ENCODE assay signal across 8 cellular contexts in the genomic region with DNA sequence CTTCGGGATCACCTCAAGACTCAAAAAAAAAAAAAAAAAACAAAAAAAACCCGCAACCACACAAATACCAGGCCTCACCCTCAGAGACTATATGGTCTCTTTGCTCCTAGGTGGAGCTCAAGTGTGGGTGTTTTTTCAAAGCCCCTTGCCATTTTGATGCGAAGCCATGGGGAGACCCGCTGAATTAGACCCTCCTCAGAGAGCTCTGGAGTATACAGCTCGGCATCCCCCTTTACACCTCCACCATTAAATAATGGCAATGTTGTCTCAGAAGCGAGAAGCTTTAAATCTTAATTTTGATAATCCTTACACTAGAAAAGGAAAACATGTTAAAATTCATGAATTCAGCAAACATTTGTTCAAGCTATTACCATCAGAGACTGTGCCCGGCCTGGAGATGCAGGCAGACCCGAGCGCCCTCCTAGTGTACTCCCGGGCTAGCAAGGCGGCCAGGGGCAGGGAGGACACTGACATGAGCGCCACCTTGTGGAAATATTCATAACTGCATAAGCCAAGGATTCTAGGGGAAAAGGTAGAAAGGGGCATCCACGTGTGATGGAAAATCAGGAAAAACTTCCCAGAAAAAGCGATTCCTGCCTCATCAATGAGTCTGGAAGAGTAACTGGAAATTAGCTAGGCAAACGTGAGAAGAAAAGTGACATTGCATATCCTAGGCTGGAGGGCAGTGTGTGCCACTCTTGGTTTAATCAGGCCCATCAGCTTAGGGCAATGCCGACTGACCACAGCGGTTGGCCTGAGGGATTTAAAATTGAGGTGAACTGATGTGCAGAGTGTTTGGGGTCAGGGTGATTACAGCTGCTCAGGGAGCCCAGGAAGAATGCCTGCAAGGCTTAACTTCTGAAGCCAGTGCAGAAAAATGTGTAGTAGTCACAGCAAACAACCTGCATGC.
DNase-seq lines count a peak whose midpoint lies in the region; ATAC-seq and TF ChIP-seq lines count a peak whose summit lies in the region.

No MANE protein-coding gene starts in this region.

- H3K36me3 ChIP-seq in A673 (ENCODE audit: insufficient read depth, low read length, poor library complexity, severe bottlenecking) (no peaks in the 10 kb centered on the region), lung (ENCODE audit: control insufficient read depth in 2 of 2, insufficient read depth in 2 of 2, low read length in 2 of 2) (no peaks in the 10 kb centered on the region)

- no TSS peak for BruUV-seq in A673 (replicated peaks; lab: Mats Ljungman, UMichigan)

- intact Hi-C loops in A673 (cut with micrococcal nuclease; ENCODE audit: unreplicated experiment) (loop anchor here (1.0 to 5.0 kb wide), 4 partner anchors 128 to 664 kb away; no protein-coding TSS in a partner anchor), dorsolateral prefrontal cortex (cut with DNase I) (loop anchor here (5.0 to 10.0 kb wide), 2 partner anchors 177 to 340 kb away; no protein-coding TSS in a partner anchor)
- intact Hi-C loops in activated CD4-positive, alpha-beta T cell treated with anti-CD3 and anti-CD28 coated beads, Interleukin-2, amount 10 ng/mL, durations not matched to agents 24 days and 14 days (cut with micrococcal nuclease) = loop anchor here (1.0 to 10.0 kb wide), 4 partner anchors 73 to 570 kb away; partner anchors contain the start of gene B3GAT2

- H3K4me3 ChIP-seq in A673 (ENCODE audit: low read depth, low read length, poor library complexity, severe bottlenecking) (no peak overlapping the region), dorsolateral prefrontal cortex (no peak overlapping the region), lung (no peak overlapping the region)

- POLR2A ChIA-PET in A673 (lab: Charles Lee; ENCODE audit: low non-redundant PET) = no interaction called here

- H3K27me3 Mint-ChIP-seq in activated CD4-positive, alpha-beta T cell treated with anti-CD3 and anti-CD28 coated beads, Interleukin-2, amount 10 ng/mL, durations not matched to agents 24 days and 14 days = peaks cover 14% of the 10 kb centered on the region

- no peak for TF ChIP-seq POLR2A in GM18505 (IDR thresholded peaks at IDR 0.05; ENCODE audit: borderline replicate concordance, extremely low read depth, insufficient read depth, insufficient read length)

- H3K9me3 ChIP-seq in A673 (ENCODE audit: low read depth, low read length, poor library complexity, severe bottlenecking) = no peaks in the 10 kb centered on the region
- H3K9me3 ChIP-seq in lung (ENCODE audit: control insufficient read depth in 2 of 2, insufficient read depth in 1 of 2, low read length in 1 of 2) = no peaks in the 10 kb centered on the region

- CTCF ChIA-PET in A673 (lab: Charles Lee) = interaction anchor here (0.5 to 1.6 kb wide), 7 partner anchors 175 to 664 kb away, joined by 3 to 10 read pairs (median 6); no protein-coding TSS in a partner anchor

- DNase-seq in A673 (ENCODE audit: low spot score) (peak; percentile 72), NCI-H226 (peak; percentile 43), dorsolateral prefrontal cortex (peak in 9 of 10 donors; percentile 24 to 68 (median 49)), lung (ENCODE audit: low spot score) (peak; percentile 51)
- DNase-seq in activated CD4-positive, alpha-beta T cell treated with anti-CD3 and anti-CD28 coated beads, Interleukin-2, amount 10 ng/mL, durations not matched to agents 24 days and 14 days = peak; percentile 88
- DNase-seq in stimulated activated CD8-positive, alpha-beta memory T cell treated with anti-CD3 and anti-CD28 coated beads, Interleukin-15, amount 100 ng/mL, for 48 hours (ENCODE audit: low read depth in 2 of 2) = peak; percentile 17 to 23

- no peak overlapping the region for H3K27ac Mint-ChIP-seq in activated CD4-positive, alpha-beta T cell treated with anti-CD3 and anti-CD28 coated beads, Interleukin-2, amount 10 ng/mL, durations not matched to agents 24 days and 14 days

- H3K27me3 ChIP-seq in A673 (replicated peaks; ENCODE audit: insufficient read depth, low read depth, low read length, poor library complexity) (no peaks in the 10 kb centered on the region), dorsolateral prefrontal cortex (peaks cover 0 to 3% (median 0%) of the 10 kb centered on the region in 45 donors), lung (ENCODE audit: control insufficient read depth, insufficient read depth) (no peaks in the 10 kb centered on the region)

- H3K36me3 Mint-ChIP-seq in activated CD4-positive, alpha-beta T cell treated with anti-CD3 and anti-CD28 coated beads, Interleukin-2, amount 10 ng/mL, durations not matched to agents 24 days and 14 days (ENCODE audit: low read depth) = no peaks in the 10 kb centered on the region

- no peaks in the 10 kb centered on the region for H3K4me1 Mint-ChIP-seq in activated CD4-positive, alpha-beta T cell treated with anti-CD3 and anti-CD28 coated beads, Interleukin-2, amount 10 ng/mL, durations not matched to agents 24 days and 14 days

- TF ChIP-seq CTCF in A673 (conservative IDR thresholded peaks at IDR 0.05; ENCODE audit: low read depth, low read length) (peak; percentile 92), dorsolateral prefrontal cortex (IDR thresholded peaks at IDR 0.05 in 54 of 56, conservative IDR thresholded peaks at IDR 0.05 in 2 of 56; ENCODE audit: low read depth in 1 of 56, partially characterized antibody in 56 of 56) (peak; percentile 78 to 97 (median 93)), lung (IDR thresholded peaks at IDR 0.05; ENCODE audit: control extremely low read depth, extremely low read depth) (peak; percentile 84)

- WGBS in lung, 2 donors = 41 to 42% methylated on average over 17 of the region's 17 CpGs

- no peak overlapping the region for H3K4me3 Mint-ChIP-seq in activated CD4-positive, alpha-beta T cell treated with anti-CD3 and anti-CD28 coated beads, Interleukin-2, amount 10 ng/mL, durations not matched to agents 24 days and 14 days

- H3K4me1 ChIP-seq in A673 (ENCODE audit: insufficient read depth, low read length, poor library complexity, severe bottlenecking) (no peaks in the 10 kb centered on the region), lung (ENCODE audit: control insufficient read depth in 2 of 2, insufficient read depth in 2 of 2, low read length in 2 of 2) (no peaks in the 10 kb centered on the region)

- no peak overlapping the region for H3K27ac ChIP-seq in A673 (ENCODE audit: low read depth, low read length, poor library complexity, severe bottlenecking)
- H3K27ac ChIP-seq in dorsolateral prefrontal cortex = no peak overlapping the region
- no peak overlapping the region for H3K27ac ChIP-seq in lung (ENCODE audit: low read depth in 1 of 2, low read length in 1 of 2)

- ATAC-seq in GM18505 (IDR thresholded peaks at IDR 0.05; ENCODE audit: unreplicated experiment) (peak; percentile 84), HG03066 (IDR thresholded peaks at IDR 0.05; ENCODE audit: low read depth, unreplicated experiment) (peak; percentile 88), lung (ENCODE audit: insufficient read depth, low FRiP score) (peak; percentile 66)

- H3K9me3 Mint-ChIP-seq in activated CD4-positive, alpha-beta T cell treated with anti-CD3 and anti-CD28 coated beads, Interleukin-2, amount 10 ng/mL, durations not matched to agents 24 days and 14 days = no peaks in the 10 kb centered on the region

Comparison
In these comparisons a context has a peak if more than half of its experiments do, and no peak if none do; other contexts are left out.
1. DNase-seq: peak in every context shown above with its lines; median percentile 88 in activated CD4-positive, alpha-beta T cell treated with anti-CD3 and anti-CD28 coated beads, Interleukin-2, amount 10 ng/mL, durations not matched to agents 24 days and 14 days; 72 in A673; 51 in lung; 49 in dorsolateral prefrontal cortex; 43 in NCI-H226; 20 in stimulated activated CD8-positive, alpha-beta memory T cell treated with anti-CD3 and anti-CD28 coated beads, Interleukin-15, amount 100 ng/mL, for 48 hours.